9 cellular contexts compared by ENCODE assay signal in the genomic region with DNA sequence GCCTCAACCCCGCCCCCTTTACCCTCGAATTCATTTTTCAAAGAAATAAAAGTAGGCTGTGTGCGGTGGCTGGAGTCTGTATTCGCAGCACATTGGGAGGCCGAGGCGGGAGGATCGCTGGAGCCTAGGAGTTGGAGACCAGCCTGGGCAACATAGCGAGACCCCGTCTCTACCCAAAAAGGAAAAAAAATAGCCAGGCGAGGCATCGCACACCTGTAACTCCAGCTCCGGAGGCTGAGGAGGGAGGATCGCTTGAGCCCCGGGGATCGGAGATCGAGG. TPM values are rescaled to one million over a fixed set of nuclear protein-coding genes. Genes with fewer than 3 reads are reported as not detected.
DNase-seq lines count a peak whose midpoint lies in the region; ATAC-seq lines count a peak whose summit lies in the region.
"Had no signal": no experiment of that assay in that cellular context is flagged by ENCODE, and none has a peak within 500 bp of the region (broad histone marks: within the 10 kb centered on the region; RNA-seq: fewer than 3 reads in every experiment).

No MANE protein-coding gene starts in this region.

- no peaks in the 10 kb centered on the region for H3K9me3 ChIP-seq in KOPT-K1 (ENCODE audit: insufficient read depth, low read length, poor library complexity, severe bottlenecking)
- H3K9me3 ChIP-seq in ectodermal cell (ENCODE audit: control insufficient read depth, low read length), result no peaks in the 10 kb centered on the region
- H3K9me3 ChIP-seq in naive thymus-derived CD4-positive, alpha-beta T cell (ENCODE audit: control insufficient read depth in 2 of 3, low read length in 3 of 3), result no peaks in the 10 kb centered on the region

- H3K27ac Mint-ChIP-seq in naive thymus-derived CD4-positive, alpha-beta T cell, result peak overlapping the region; percentile 75 to 97 (median 90)

- H3K27me3 Mint-ChIP-seq in naive thymus-derived CD4-positive, alpha-beta T cell, result peaks cover 0 to 2% (median 0%) of the 10 kb centered on the region in 5 donors

- H3K36me3 ChIP-seq in ACC112 (ENCODE audit: insufficient read depth, low read length) (no peaks in the 10 kb centered on the region; the same call in 1 of the 2 replicates), KOPT-K1 (ENCODE audit: insufficient read depth, low read length) (peaks cover 36% of the 10 kb centered on the region), ectodermal cell (ENCODE audit: control insufficient read depth, insufficient read depth, low read length) (peaks cover 3% of the 10 kb centered on the region)
- H3K36me3 ChIP-seq in naive thymus-derived CD4-positive, alpha-beta T cell (ENCODE audit: control insufficient read depth in 2 of 3, insufficient read depth in 3 of 3, low read length in 3 of 3), result no peaks in the 10 kb centered on the region

- peaks cover 0 to 12% (median 0%) of the 10 kb centered on the region in 5 donors for H3K36me3 Mint-ChIP-seq in naive thymus-derived CD4-positive, alpha-beta T cell

- peak overlapping the region; percentile 26; the same call in 1 of the 2 replicates for H3K27ac ChIP-seq in ACC112 (ENCODE audit: low read depth, low read length)
- peak overlapping the region; percentile 92 for H3K27ac ChIP-seq in KOPT-K1 (ENCODE audit: low read depth, low read length, poor library complexity, severe bottlenecking)
- peak overlapping the region; percentile 71 for H3K27ac ChIP-seq in ectodermal cell (ENCODE audit: insufficient read depth, low read depth, low read length, poor library complexity, severe bottlenecking)
- peak overlapping the region; percentile 71 for H3K27ac ChIP-seq in naive thymus-derived CD4-positive, alpha-beta T cell (ENCODE audit: low read depth, low read length)

- H3K4me3 Mint-ChIP-seq in naive thymus-derived CD4-positive, alpha-beta T cell, result peak overlapping the region; percentile 87 to 99 (median 92)

- no peaks in the 10 kb centered on the region for H3K9me3 Mint-ChIP-seq in naive thymus-derived CD4-positive, alpha-beta T cell

- ATAC-seq in naive thymus-derived CD4-positive, alpha-beta T cell, result no peak
- ATAC-seq in GM21367 (IDR thresholded peaks at IDR 0.05; ENCODE audit: unreplicated experiment), result no peak

- H3K4me1 ChIP-seq in ACC112 (ENCODE audit: control insufficient read depth, insufficient read depth, low read length, unreplicated experiment), result peaks cover 20% of the 10 kb centered on the region
- H3K4me1 ChIP-seq in ectodermal cell (ENCODE audit: control insufficient read depth, insufficient read depth, low read length), result peaks cover 23% of the 10 kb centered on the region
- H3K4me1 ChIP-seq in naive thymus-derived CD4-positive, alpha-beta T cell (ENCODE audit: control insufficient read depth in 2 of 2, insufficient read depth in 2 of 2, low read length in 2 of 2), result peaks cover 0 to 16% of the 10 kb centered on the region in 2 donors

- intact Hi-C loops in naive thymus-derived CD4-positive, alpha-beta T cell (cut with micrococcal nuclease), result loop anchor here (1.0 to 5.0 kb wide), 7 partner anchors 9 to 201 kb away; partner anchors contain the start of genes CDC6 (in 1 of the 2) and WIPF2 (in 1 of the 2)

- POLR2A ChIA-PET in naive thymus-derived CD4-positive, alpha-beta T cell (lab: Charles Lee), result interaction anchor here (0.6 to 1.9 kb wide), 15 partner anchors 9 to 1271 kb away, joined by 3 to 19 read pairs (median 4); partner anchors contain the start of gene CCR7

- CTCF ChIA-PET in naive thymus-derived CD4-positive, alpha-beta T cell (lab: Charles Lee), result interaction anchor here (0.9 to 4.2 kb wide), 8 partner anchors 14 to 197 kb away, joined by 3 to 34 read pairs (median 4); no protein-coding TSS in a partner anchor

- H2AFZ ChIP-seq in ACC112 (ENCODE audit: low read length, unreplicated experiment), result peak overlapping the region; percentile 70

- H3K4me1 Mint-ChIP-seq in naive thymus-derived CD4-positive, alpha-beta T cell, result peaks cover 6 to 38% (median 23%) of the 10 kb centered on the region in 7 donors

- 84% methylated on average over 16 of the region's 16 CpGs for WGBS in ectodermal cell, 2 experiments

- no peak for DNase-seq in naive thymus-derived CD4-positive, alpha-beta T cell
- DNase-seq in DMS53 (lab: John Stamatoyannopoulos, UW) (no peak), MV-4-11 (lab: John Stamatoyannopoulos, UW) (no peak), glomerular visceral epithelial cell (ENCODE audit: extremely low spot score) (no peak)

- H3K4me3 ChIP-seq in ACC112 (ENCODE audit: low read depth, low read length) (peak overlapping the region; percentile 91), ectodermal cell (ENCODE audit: insufficient read depth, low read depth, low read length) (peak overlapping the region; percentile 25)
- H3K4me3 ChIP-seq in naive thymus-derived CD4-positive, alpha-beta T cell (ENCODE audit: low read length), result peak overlapping the region; percentile 96

- H3K27me3 ChIP-seq in ACC112 (ENCODE audit: insufficient read depth, low read length) (no peaks in the 10 kb centered on the region), ectodermal cell (ENCODE audit: control insufficient read depth, insufficient read depth, low read length, poor library complexity, severe bottlenecking) (no peaks in the 10 kb centered on the region)
- H3K27me3 ChIP-seq in naive thymus-derived CD4-positive, alpha-beta T cell (ENCODE audit: control insufficient read depth in 2 of 2, insufficient read depth in 2 of 2, low read length in 2 of 2), result peaks cover 0 to 5% of the 10 kb centered on the region in 2 donors

- peaks cover 36% of the 10 kb centered on the region for H3K79me2 ChIP-seq in ACC112 (ENCODE audit: control insufficient read depth, insufficient read depth, low read length, unreplicated experiment)

RNA-seq across cellular contexts. Expression of gene TOP2A, which starts 0.7 kb away (rescaled TPM):
- 250 TPM for polyA plus RNA-seq in ectodermal cell (2013, experiment 1 of 4)
- 224 TPM for polyA plus RNA-seq in ectodermal cell (2013, experiment 2 of 4)
- polyA plus RNA-seq in ectodermal cell (2013, experiment 3 of 4), result 237 TPM
- polyA plus RNA-seq in ectodermal cell (2013, experiment 4 of 4), result 243 TPM
- 100 to 1,000 TPM in 1 of 5 experiments, 1 to 10 TPM in 3, under 1 TPM in 1; 0.54 to 273 (median 1.2) TPM for total RNA-seq in naive thymus-derived CD4-positive, alpha-beta T cell
- not detected for polyA plus RNA-seq in naive thymus-derived CD4-positive, alpha-beta T cell

RNA-seq across cellular contexts. Expression of gene IGFBP4, which starts 24.9 kb away (rescaled TPM):
- polyA plus RNA-seq in ectodermal cell (2013, experiment 1 of 4), result 37.7 TPM
- 38.6 TPM for polyA plus RNA-seq in ectodermal cell (2013, experiment 2 of 4)
- 39.3 TPM for polyA plus RNA-seq in ectodermal cell (2013, experiment 3 of 4)
- polyA plus RNA-seq in ectodermal cell (2013, experiment 4 of 4), result 43.5 TPM
- 100 to 1,000 TPM in 1 of 5 experiments, 1 to 10 TPM in 4; 1.5 to 116 (median 1.9) TPM for total RNA-seq in naive thymus-derived CD4-positive, alpha-beta T cell
- polyA plus RNA-seq in naive thymus-derived CD4-positive, alpha-beta T cell, result 1 to 10 TPM in 1 of 2 donors, under 1 TPM in 1; 0.45 to 1.0 TPM

RNA-seq across cellular contexts. Expression of gene GJD3, which starts 53.8 kb away (rescaled TPM):
- not detected for polyA plus RNA-seq in ectodermal cell (2013, experiment 1 of 4)
- 0.46 TPM for polyA plus RNA-seq in ectodermal cell (2013, experiment 2 of 4)
- 0.32 TPM for polyA plus RNA-seq in ectodermal cell (2013, experiment 3 of 4)
- not detected for polyA plus RNA-seq in ectodermal cell (2013, experiment 4 of 4)
- under 1 TPM in 1 of 5 experiments, not detected in 4; 0.27 TPM for total RNA-seq in naive thymus-derived CD4-positive, alpha-beta T cell
- polyA plus RNA-seq in naive thymus-derived CD4-positive, alpha-beta T cell, result not detected
- total RNA-seq: T-helper 1 cell treated with Interleukin-12 subunit alpha and Interleukin-12 subunit beta and Interleukin-4 antibody, amounts not matched to agents 30 ng/mL and 1 ng/mL, for 36 hours had no signal

Comparison
In these comparisons a context has a peak if more than half of its experiments do, and no peak if none do; other contexts are left out.
1. H3K27ac ChIP-seq: peak in every context shown above with its lines; median percentile 92 in KOPT-K1; 71 in ectodermal cell; 71 in naive thymus-derived CD4-positive, alpha-beta T cell; 26 in ACC112.
2. H3K4me3 ChIP-seq: peak in every context shown above with its lines; median percentile 96 in naive thymus-derived CD4-positive, alpha-beta T cell; 91 in ACC112; 25 in ectodermal cell.